22 cellular contexts compared by ENCODE assay signal in genomic region chr9:16143310-16143709, GRCh38.
"Had no signal": no experiment of that assay in that cellular context is flagged by ENCODE, and none has a peak within 500 bp of the region (broad histone marks: within the 10 kb centered on the region; RNA-seq: fewer than 3 reads in every experiment).

No MANE protein-coding gene starts in this region.

- H3K9ac ChIP-seq: parathyroid adenoma had no signal

- H2AFZ ChIP-seq: parathyroid adenoma had no signal

- H3K27ac ChIP-seq: esophagus muscularis mucosa, heart right ventricle, left ventricle myocardium inferior, neutrophil, parathyroid adenoma, SK-N-MC, thyroid gland had no signal

- ATAC-seq: activated T-helper 17 cell treated with anti-CD3 and anti-CD28 coated beads, Interleukin-2, amount 50 U/mL, for 72 hours; heart right ventricle; sciatic nerve had no signal

- H3K4me3 ChIP-seq: esophagus muscularis mucosa, heart right ventricle, left ventricle myocardium inferior, SK-N-MC, thyroid gland had no signal

- H3K27me3 ChIP-seq: esophagus muscularis mucosa, heart right ventricle, neutrophil, thyroid gland had no signal

- DNase-seq: activated CD4-positive, alpha-beta memory T cell treated with anti-CD3 and anti-CD28 coated beads for 36 hours; activated naive CD4-positive, alpha-beta T cell; activated naive CD8-positive, alpha-beta T cell treated with anti-CD3 and anti-CD28 coated beads for 36 hours; anterior cingulate cortex; dermis blood vessel endothelial cell; effector memory CD4-positive, alpha-beta T cell; heart right ventricle; immature natural killer cell; kidney glomerular epithelial cell; left ventricle myocardium inferior; mammary epithelial cell; naive B cell; stimulated activated CD4-positive, alpha-beta T cell treated with anti-CD3 and anti-CD28 coated beads, Interleukin-12 subunit alpha, Interleukin-12 subunit beta, amount 100 ng/mL, for 4 hours; stimulated activated CD4-positive, alpha-beta T cell treated with anti-CD3 and anti-CD28 coated beads, Interleukin-2, amount 100 ng/mL, for 24 hours; stimulated activated naive CD4-positive, alpha-beta T cell treated with Interleukin-2 at 50 U/mL for 16 hours; thyroid gland had no signal

- H3K4me1 ChIP-seq: left ventricle myocardium inferior, parathyroid adenoma, thyroid gland had no signal

- H3K36me3 ChIP-seq: esophagus muscularis mucosa, heart right ventricle, left ventricle myocardium inferior, neutrophil, thyroid gland had no signal

- H3K9me3 ChIP-seq: esophagus muscularis mucosa, heart right ventricle, left ventricle myocardium inferior, neutrophil, thyroid gland had no signal
